In genomic region chr1:241810769-241811402, GRCh38 we compare ENCODE assay signal across 16 cellular contexts.
DNase-seq lines count a peak whose midpoint lies in the region; ATAC-seq lines count a peak whose summit lies in the region.
"Had no signal": no experiment of that assay in that cellular context is flagged by ENCODE, and none has a peak within 500 bp of the region (broad histone marks: within the 10 kb centered on the region; RNA-seq: fewer than 3 reads in every experiment).

No MANE protein-coding gene starts in this region.

- H3K4me3 Mint-ChIP-seq in dendritic cell treated with granulocyte-macrophage colony-stimulating factor and Interleukin-4, amounts not matched to agents 40 ng/mL and 50 ng/mL, for 4 days: no peak overlapping the region
- H3K4me3 Mint-ChIP-seq: natural killer cell treated with Interleukin-12 subunit alpha and Interleukin-12 subunit beta and Interleukin-15 and Interleukin-18, amount 100 ng/mL, for 72 hours; stimulated activated effector memory CD8-positive, alpha-beta T cell treated with anti-CD3 and anti-CD28 coated beads, Interleukin-12 subunit alpha, Interleukin-12 subunit beta, amount 100 ng/mL, for 72 hours had no signal

- H3K27me3 Mint-ChIP-seq in dendritic cell treated with granulocyte-macrophage colony-stimulating factor and Interleukin-4, amounts not matched to agents 40 ng/mL and 50 ng/mL, for 4 days: peaks cover 5% of the 10 kb centered on the region

- DNase-seq in D341Med (ENCODE audit: low spot score) (no peak), DMS53 (lab: John Stamatoyannopoulos, UW) (no peak), islet precursor cell (no peak)
- no peak for DNase-seq in effector CD8-positive, alpha-beta T cell (lab: John Stamatoyannopoulos, UW)
- DNase-seq: activated CD4-positive, alpha-beta T cell treated with anti-CD3 and anti-CD28 coated beads, Interleukin-2, amount 50 U/mL, for 1 hour; hypothalamus; NCI-H1417; NCI-H524 treated with DMSO at 0.1 percent for 48 hours; stimulated activated CD4-positive, alpha-beta T cell treated with anti-CD3 and anti-CD28 coated beads, Interleukin-4, amount 100 ng/mL, for 1 hour; T1000 had no signal

- H3K4me1 Mint-ChIP-seq in dendritic cell treated with granulocyte-macrophage colony-stimulating factor and Interleukin-4, amounts not matched to agents 40 ng/mL and 50 ng/mL, for 4 days (ENCODE audit: low read depth): peaks cover 27% of the 10 kb centered on the region
- H3K4me1 Mint-ChIP-seq: stimulated activated effector memory CD8-positive, alpha-beta T cell treated with anti-CD3 and anti-CD28 coated beads, Interleukin-12 subunit alpha, Interleukin-12 subunit beta, amount 100 ng/mL, for 72 hours had no signal

- ATAC-seq in GM18870 (IDR thresholded peaks at IDR 0.05; ENCODE audit: unreplicated experiment): peak; percentile 92
- peak; percentile 76 for ATAC-seq in HG02678 (IDR thresholded peaks at IDR 0.05; ENCODE audit: unreplicated experiment)
- ATAC-seq in HG03469 (IDR thresholded peaks at IDR 0.05; ENCODE audit: unreplicated experiment): peak; percentile 69
- ATAC-seq: natural killer cell treated with Interleukin-12 subunit alpha and Interleukin-12 subunit beta and Interleukin-15 and Interleukin-18, amount 100 ng/mL, for 72 hours; stimulated activated effector memory CD8-positive, alpha-beta T cell treated with anti-CD3 and anti-CD28 coated beads, Interleukin-12 subunit alpha, Interleukin-12 subunit beta, amount 100 ng/mL, for 72 hours had no signal

- no peaks in the 10 kb centered on the region for H3K36me3 Mint-ChIP-seq in dendritic cell treated with granulocyte-macrophage colony-stimulating factor and Interleukin-4, amounts not matched to agents 40 ng/mL and 50 ng/mL, for 4 days (ENCODE audit: low read depth)
- H3K36me3 Mint-ChIP-seq: natural killer cell treated with Interleukin-12 subunit alpha and Interleukin-12 subunit beta and Interleukin-15 and Interleukin-18, amount 100 ng/mL, for 72 hours; stimulated activated effector memory CD8-positive, alpha-beta T cell treated with anti-CD3 and anti-CD28 coated beads, Interleukin-12 subunit alpha, Interleukin-12 subunit beta, amount 100 ng/mL, for 72 hours had no signal

- peak overlapping the region; percentile 79 for H3K27ac Mint-ChIP-seq in dendritic cell treated with granulocyte-macrophage colony-stimulating factor and Interleukin-4, amounts not matched to agents 40 ng/mL and 50 ng/mL, for 4 days
- H3K27ac Mint-ChIP-seq: natural killer cell treated with Interleukin-12 subunit alpha and Interleukin-12 subunit beta and Interleukin-15 and Interleukin-18, amount 100 ng/mL, for 72 hours; stimulated activated effector memory CD8-positive, alpha-beta T cell treated with anti-CD3 and anti-CD28 coated beads, Interleukin-12 subunit alpha, Interleukin-12 subunit beta, amount 100 ng/mL, for 72 hours had no signal

- intact Hi-C loops in dendritic cell treated with granulocyte-macrophage colony-stimulating factor and Interleukin-4, amounts not matched to agents 40 ng/mL and 50 ng/mL, for 4 days (cut with micrococcal nuclease): no loop called here

- H3K9me3 Mint-ChIP-seq in dendritic cell treated with granulocyte-macrophage colony-stimulating factor and Interleukin-4, amounts not matched to agents 40 ng/mL and 50 ng/mL, for 4 days: no peaks in the 10 kb centered on the region
- H3K9me3 Mint-ChIP-seq: natural killer cell treated with Interleukin-12 subunit alpha and Interleukin-12 subunit beta and Interleukin-15 and Interleukin-18, amount 100 ng/mL, for 72 hours; stimulated activated effector memory CD8-positive, alpha-beta T cell treated with anti-CD3 and anti-CD28 coated beads, Interleukin-12 subunit alpha, Interleukin-12 subunit beta, amount 100 ng/mL, for 72 hours had no signal
